Comparison of ENCODE assay signal across 8 cellular contexts in genomic region chr9:124040935-124041816, GRCh38. TPM values are rescaled to one million over a fixed set of nuclear protein-coding genes. Genes with fewer than 3 reads are reported as not detected.
DNase-seq lines count a peak whose midpoint lies in the region; ATAC-seq and TF ChIP-seq lines count a peak whose summit lies in the region.

No MANE protein-coding gene starts in this region.

- H3K4me3 ChIP-seq in LNCaP clone FGC (ENCODE audit: low read depth, low read length): no peak overlapping the region
- peak overlapping the region; percentile 48 for H3K4me3 ChIP-seq in fibroblast of pulmonary artery (replicated peaks; ENCODE audit: low read depth, low read length)
- H3K4me3 ChIP-seq in neural progenitor cell: peak overlapping the region; percentile 55

- H3K27me3 Mint-ChIP-seq in neural progenitor cell (ENCODE audit: insufficient read depth, low read depth): peaks cover 43% of the 10 kb centered on the region

- H3K4me2 ChIP-seq in neural progenitor cell: peak overlapping the region; percentile 78

- no peaks in the 10 kb centered on the region for H4K20me1 ChIP-seq in neural progenitor cell (ENCODE audit: low read depth)

- peaks cover 96% of the 10 kb centered on the region for H3K27me3 ChIP-seq in neural progenitor cell

- H3K4me1 Mint-ChIP-seq in neural progenitor cell: peaks cover 3% of the 10 kb centered on the region

- no peaks in the 10 kb centered on the region for H3K79me2 ChIP-seq in neural progenitor cell (ENCODE audit: low read depth)

- no peak overlapping the region for H3K9ac ChIP-seq in neural progenitor cell

- no peaks in the 10 kb centered on the region for H3K36me3 ChIP-seq in neural progenitor cell

- peaks cover 1% of the 10 kb centered on the region for H3F3A ChIP-seq in neural progenitor cell (ENCODE audit: low read depth)

- ATAC-seq in GM19351 (IDR thresholded peaks at IDR 0.05; ENCODE audit: unreplicated experiment): no peak
- no peak for ATAC-seq in HG02763 (IDR thresholded peaks at IDR 0.05; ENCODE audit: unreplicated experiment)

- H2AFZ ChIP-seq in neural progenitor cell (replicated peaks): peak overlapping the region; percentile 73

- H3K9me3 Mint-ChIP-seq in neural progenitor cell: no peaks in the 10 kb centered on the region

- no peak overlapping the region for H3K27ac ChIP-seq in neural progenitor cell

- H3K9me3 ChIP-seq in neural progenitor cell (ENCODE audit: low read depth): no peaks in the 10 kb centered on the region

- peak; percentile 51 for TF ChIP-seq CTCF in LNCaP clone FGC (IDR thresholded peaks at IDR 0.05; ENCODE audit: control insufficient read depth, extremely low read depth, insufficient read depth)
- peak; percentile 63 for TF ChIP-seq CTCF in fibroblast of pulmonary artery (IDR thresholded peaks at IDR 0.05; ENCODE audit: low read length, missing control alignments)
- TF ChIP-seq CTCF in neural progenitor cell (IDR thresholded peaks at IDR 0.05): peak; percentile 100

- no peak overlapping the region for H3K27ac Mint-ChIP-seq in neural progenitor cell

- no peaks in the 10 kb centered on the region for H3K36me3 Mint-ChIP-seq in neural progenitor cell

- H3K4me1 ChIP-seq in neural progenitor cell: peaks cover 12% of the 10 kb centered on the region

- H3K4me3 Mint-ChIP-seq in neural progenitor cell: peak overlapping the region; percentile 76

- DNase-seq in ELR (ENCODE audit: low read depth) (peak; percentile 32), LNCaP clone FGC (ENCODE audit: low read depth) (no peak), fibroblast of pulmonary artery (ENCODE audit: low read depth) (no peak), neural progenitor cell (ENCODE audit: low spot score) (peak; percentile 73), SK-N-DZ (ENCODE audit: low spot score) (no peak)
- peak; percentile 52 for DNase-seq in activated T-cell treated with anti-CD3 and anti-CD28 coated beads, Interleukin-2, amount 50 U/mL, for 1 hour

RNA-seq across cellular contexts. Expression of gene LHX2, which starts 29.6 kb away (rescaled TPM):
- 36.3 and 59.5 TPM in 2 replicates for total RNA-seq in neural progenitor cell (ENCODE audit: low replicate concordance)
- polyA plus RNA-seq in SK-N-DZ (2014; cell fraction: cytosol; rRNA removed): 3.8 and 5.2 TPM in 2 replicates
- 2.3 and 3.3 TPM in 2 replicates for polyA plus RNA-seq in SK-N-DZ (2014; cell fraction: nucleus; rRNA removed)

Comparison
In these comparisons a context has a peak if more than half of its experiments do, and no peak if none do; other contexts are left out.
1. DNase-seq: peak in ELR (single experiment), activated T-cell treated with anti-CD3 and anti-CD28 coated beads, Interleukin-2, amount 50 U/mL, for 1 hour (single experiment) and neural progenitor cell (single experiment); none in LNCaP clone FGC (single experiment), fibroblast of pulmonary artery (single experiment) and SK-N-DZ (single experiment).
2. Peak in every context shown above with its lines, with median percentiles within 50 percentile points of each other: CTCF ChIP-seq.